Comparison of ENCODE assay signal across 1 cellular context in the genomic region with DNA sequence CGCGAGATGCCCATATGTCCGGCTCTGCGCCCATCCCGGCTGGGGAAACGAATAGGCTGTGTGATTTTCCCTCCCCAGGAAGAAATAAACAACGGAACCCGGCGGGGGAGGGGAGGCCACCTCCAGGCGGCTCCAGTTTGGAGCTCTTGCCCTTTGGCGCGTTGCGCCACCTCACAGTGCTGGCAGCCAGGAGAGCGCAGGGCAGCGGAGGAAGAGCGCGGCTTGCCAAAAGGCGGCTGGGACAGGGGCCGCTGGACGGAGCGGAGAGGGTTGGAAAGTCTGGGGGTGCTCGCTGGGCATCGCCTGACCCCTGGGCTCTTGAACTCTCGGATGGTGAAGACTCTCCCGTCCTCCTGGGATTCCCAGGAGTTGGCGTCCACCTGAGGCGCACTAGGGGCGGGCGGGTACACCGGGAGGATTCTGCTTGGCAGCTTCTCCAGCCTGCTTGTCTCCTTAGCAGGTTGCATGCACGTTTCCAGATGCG.
TF ChIP-seq lines count a peak whose summit lies in the region.

No MANE protein-coding gene starts in this region.

TF ChIP-seq in H1, 55 proteins besides CTCF, POLR2A, EP300 and RAD21:
- TF ChIP-seq CEBPB (IDR thresholded peaks at IDR 0.05; ENCODE audit: low read depth, low read length) = 0 out of 2 replicates have a peak, but pooled peaks have one; percentile 56
- TF ChIP-seq EZH2 (IDR thresholded peaks at IDR 0.05; ENCODE audit: low read depth, low read length, severe bottlenecking) = peak; percentile 89
- TF ChIP-seq ASH2L (IDR thresholded peaks at IDR 0.05; ENCODE audit: low read length) = no peak
- peak; percentile 89 for TF ChIP-seq SUZ12 (IDR thresholded peaks at IDR 0.05; ENCODE audit: low read length)
